8 cellular contexts compared by ENCODE assay signal in the genomic region with DNA sequence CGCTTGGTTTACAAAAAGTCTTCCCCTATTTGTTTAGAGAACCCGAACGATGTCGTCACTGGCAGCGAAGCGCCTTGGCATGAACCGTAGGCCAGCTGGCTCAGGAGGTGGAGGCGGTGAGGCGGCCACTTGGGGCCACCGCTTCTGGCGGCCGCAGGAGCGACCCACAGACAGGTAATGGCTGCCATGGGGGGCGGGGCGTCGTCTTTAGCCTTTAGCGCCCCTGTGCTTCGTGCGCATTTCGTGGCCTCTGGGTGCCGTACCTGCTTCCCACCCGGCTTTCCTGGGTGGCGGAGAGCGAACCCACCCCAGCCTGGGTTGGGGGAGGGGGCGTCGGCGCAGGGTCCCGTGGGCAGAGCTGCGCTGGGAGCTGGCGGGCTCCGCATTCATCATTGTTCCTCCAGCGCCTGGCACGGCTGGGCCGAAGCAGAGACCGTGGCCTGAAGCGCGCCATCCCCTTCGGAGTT. TPM values are rescaled to one million over a fixed set of nuclear protein-coding genes. Genes with fewer than 3 reads are reported as not detected.
A peak's percentile ranks its signal among the peaks of the same experiment; 100 is the strongest.
DNase-seq lines count a peak whose midpoint lies in the region; ATAC-seq and TF ChIP-seq lines count a peak whose summit lies in the region.

No MANE protein-coding gene starts in this region.

- H3K9me3 ChIP-seq in tibial artery = no peaks in the 10 kb centered on the region

- H3K27ac ChIP-seq in tibial artery = no peak overlapping the region

- H3K9me3 Mint-ChIP-seq in HFFc6 (no peaks in the 10 kb centered on the region), osteocyte (ENCODE audit: unreplicated experiment) (no peaks in the 10 kb centered on the region)

- H3K27ac Mint-ChIP-seq in HFFc6 (no peak overlapping the region), osteocyte (ENCODE audit: unreplicated experiment) (no peak overlapping the region)

- H3K4me1 Mint-ChIP-seq in HFFc6 (ENCODE audit: low read depth) (no peaks in the 10 kb centered on the region), osteocyte (ENCODE audit: unreplicated experiment) (peaks cover 16% of the 10 kb centered on the region)

- H3K4me1 ChIP-seq in tibial artery = peaks cover 0 to 13% (median 11%) of the 10 kb centered on the region in 4 donors

- intact Hi-C loops in Right ventricle myocardium inferior (cut with DNase I) = no loop called here
- intact Hi-C loops in tibial artery (cut with DNase I; ENCODE audit: low total_unique reads) = no loop called here

- H3K4me3 Mint-ChIP-seq in HFFc6 (peak overlapping the region; percentile 77), osteocyte (ENCODE audit: unreplicated experiment) (peak overlapping the region; percentile 84)

- peaks cover 0 to 5% of the 10 kb centered on the region in 2 donors for H3K27me3 ChIP-seq in tibial artery

- H3K36me3 Mint-ChIP-seq in HFFc6 (ENCODE audit: low read depth) (no peaks in the 10 kb centered on the region), osteocyte (ENCODE audit: unreplicated experiment) (no peaks in the 10 kb centered on the region)

- H3K27me3 Mint-ChIP-seq in HFFc6 (ENCODE audit: insufficient read depth) (peaks cover 44% of the 10 kb centered on the region), osteocyte (ENCODE audit: unreplicated experiment) (no peaks in the 10 kb centered on the region)

- peak overlapping the region; percentile 46 to 62 for H3K4me3 ChIP-seq in tibial artery

- H3K36me3 ChIP-seq in tibial artery = no peaks in the 10 kb centered on the region

- peak; percentile 72 for DNase-seq in Ammon's horn (ENCODE audit: low spot score)
- no peak for DNase-seq in HFFc6
- peak; percentile 51 for DNase-seq in RPMI8226
- DNase-seq in activated naive CD4-positive, alpha-beta T cell treated with anti-CD3 and anti-CD28 coated beads, Interleukin-2, amount 50 U/mL, for 16 hours = peak; percentile 65
- no peak for DNase-seq in Right ventricle myocardium inferior (ENCODE audit: missing footprints)
- no peak for DNase-seq in osteocyte (ENCODE audit: extremely low spot score, unreplicated experiment)
- peak in 1 of 2 donors; percentile 64 for DNase-seq in tibial artery

- TF ChIP-seq CTCF in HFFc6 (IDR thresholded peaks at IDR 0.05) (no peak), osteocyte (IDR thresholded peaks at IDR 0.05) (no peak), tibial artery (IDR thresholded peaks at IDR 0.05) (no peak)

- peak; percentile 53 for ATAC-seq in Right ventricle myocardium inferior
- ATAC-seq in GM21619 (IDR thresholded peaks at IDR 0.05; ENCODE audit: unreplicated experiment) = no peak

RNA-seq across cellular contexts. Expression of gene OSBP2, which starts 0.5 kb away (rescaled TPM):
- under 1 TPM in 5 of 6 experiments, not detected in 1; 0.09 to 0.37 (median 0.28) TPM for total RNA-seq in HFFc6 (2021; fragmentation: NEBNext Ultra II Directional; extraction: Animal tissue kit (Norgen Biotek cat#: 25700))
- total RNA-seq in Right ventricle myocardium inferior (11.1 TPM), osteocyte (3.8 and 4.2 TPM in 2 replicates)

RNA-seq across cellular contexts. Expression of gene DUSP18, which starts 26.5 kb away (rescaled TPM):
- 1 to 10 TPM; 4.7 to 7.3 (median 6.0) TPM for total RNA-seq in HFFc6 (2021; fragmentation: NEBNext Ultra II Directional; extraction: Animal tissue kit (Norgen Biotek cat#: 25700))
- total RNA-seq in Right ventricle myocardium inferior (2.8 TPM), osteocyte (10.7 and 11.2 TPM in 2 replicates)

RNA-seq across cellular contexts. Expression of gene SLC35E4, which starts 58.6 kb away (rescaled TPM):
- 1 to 10 TPM; 4.9 to 7.4 (median 5.5) TPM for total RNA-seq in HFFc6 (2021; fragmentation: NEBNext Ultra II Directional; extraction: Animal tissue kit (Norgen Biotek cat#: 25700))
- total RNA-seq in Right ventricle myocardium inferior (5.0 TPM), osteocyte (9.4 and 10.2 TPM in 2 replicates)

Comparison
In these comparisons a context has a peak if more than half of its experiments do, and no peak if none do; other contexts are left out.
1. DNase-seq: peak in Ammon's horn (single experiment), RPMI8226 (single experiment) and activated naive CD4-positive, alpha-beta T cell treated with anti-CD3 and anti-CD28 coated beads, Interleukin-2, amount 50 U/mL, for 16 hours (single experiment); none in HFFc6 (single experiment), Right ventricle myocardium inferior (single experiment) and osteocyte (single experiment).